In genomic region chrX:118498351-118498750, GRCh38 we compare ENCODE assay signal across 14 cellular contexts. TPM values are rescaled to one million over a fixed set of nuclear protein-coding genes. Genes with fewer than 3 reads are reported as not detected.
DNase-seq lines count a peak whose midpoint lies in the region; ATAC-seq and TF ChIP-seq lines count a peak whose summit lies in the region.
"Had no signal": no experiment of that assay in that cellular context is flagged by ENCODE, and none has a peak within 500 bp of the region (broad histone marks: within the 10 kb centered on the region; RNA-seq: fewer than 3 reads in every experiment).

No MANE protein-coding gene starts in this region.

- H3K27ac ChIP-seq in gastroesophageal sphincter (peak overlapping the region in 3 of 4 donors; percentile 92 to 96 (median 92)), thoracic aorta (peak overlapping the region in 1 of 2 donors; percentile 87)
- H3K27ac ChIP-seq: psoas muscle, upper lobe of left lung, WERI-Rb-1 had no signal

- H3K27ac Mint-ChIP-seq in activated naive CD4-positive, alpha-beta T cell treated with anti-CD3 and anti-CD28 coated beads, Interleukin-2, amount 50 U/mL, for 24 hours = peak overlapping the region; percentile 96
- H3K27ac Mint-ChIP-seq in activated CD8-positive, alpha-beta T cell treated with anti-CD3 and anti-CD28 coated beads for 36 hours = peak overlapping the region; percentile 98

- peaks cover 1% of the 10 kb centered on the region for H3K36me3 Mint-ChIP-seq in activated naive CD4-positive, alpha-beta T cell treated with anti-CD3 and anti-CD28 coated beads, Interleukin-2, amount 50 U/mL, for 24 hours
- peaks cover 15% of the 10 kb centered on the region for H3K36me3 Mint-ChIP-seq in activated CD8-positive, alpha-beta T cell treated with anti-CD3 and anti-CD28 coated beads for 36 hours (ENCODE audit: low read depth)

- TF ChIP-seq CTCF in activated CD8-positive, alpha-beta T cell treated with anti-CD3 and anti-CD28 coated beads for 36 hours (IDR thresholded peaks at IDR 0.05) = no peak
- TF ChIP-seq CTCF in gastroesophageal sphincter (IDR thresholded peaks at IDR 0.05) = no peak
- no peak for TF ChIP-seq CTCF in thoracic aorta (IDR thresholded peaks at IDR 0.05)

- peaks cover 0 to 45% (median 0%) of the 10 kb centered on the region in 3 donors for H3K4me1 ChIP-seq in gastroesophageal sphincter
- peaks cover 0 to 9% of the 10 kb centered on the region in 2 donors for H3K4me1 ChIP-seq in thoracic aorta (ENCODE audit: control insufficient read depth in 1 of 2, low read depth in 2 of 2)
- H3K4me1 ChIP-seq: psoas muscle had no signal

- peaks cover 46% of the 10 kb centered on the region for H3K4me1 Mint-ChIP-seq in activated naive CD4-positive, alpha-beta T cell treated with anti-CD3 and anti-CD28 coated beads, Interleukin-2, amount 50 U/mL, for 24 hours
- peaks cover 41% of the 10 kb centered on the region for H3K4me1 Mint-ChIP-seq in activated CD8-positive, alpha-beta T cell treated with anti-CD3 and anti-CD28 coated beads for 36 hours (ENCODE audit: low read depth)

- H3K4me3 Mint-ChIP-seq in activated naive CD4-positive, alpha-beta T cell treated with anti-CD3 and anti-CD28 coated beads, Interleukin-2, amount 50 U/mL, for 24 hours = peak overlapping the region; percentile 98
- peak overlapping the region; percentile 99 for H3K4me3 Mint-ChIP-seq in activated CD8-positive, alpha-beta T cell treated with anti-CD3 and anti-CD28 coated beads for 36 hours

- H3K27me3 Mint-ChIP-seq in activated naive CD4-positive, alpha-beta T cell treated with anti-CD3 and anti-CD28 coated beads, Interleukin-2, amount 50 U/mL, for 24 hours = no peaks in the 10 kb centered on the region
- no peaks in the 10 kb centered on the region for H3K27me3 Mint-ChIP-seq in activated CD8-positive, alpha-beta T cell treated with anti-CD3 and anti-CD28 coated beads for 36 hours

- no peak for TF ChIP-seq EP300 in gastroesophageal sphincter (IDR thresholded peaks at IDR 0.05)

- H3K9me3 Mint-ChIP-seq in activated naive CD4-positive, alpha-beta T cell treated with anti-CD3 and anti-CD28 coated beads, Interleukin-2, amount 50 U/mL, for 24 hours = no peaks in the 10 kb centered on the region
- no peaks in the 10 kb centered on the region for H3K9me3 Mint-ChIP-seq in activated CD8-positive, alpha-beta T cell treated with anti-CD3 and anti-CD28 coated beads for 36 hours

- H3K9me3 ChIP-seq in gastroesophageal sphincter = no peaks in the 10 kb centered on the region
- no peaks in the 10 kb centered on the region for H3K9me3 ChIP-seq in thoracic aorta
- H3K9me3 ChIP-seq: psoas muscle, upper lobe of left lung had no signal

- H3K36me3 ChIP-seq in gastroesophageal sphincter (no peaks in the 10 kb centered on the region), thoracic aorta (no peaks in the 10 kb centered on the region)
- H3K36me3 ChIP-seq: upper lobe of left lung, WERI-Rb-1 had no signal

- intact Hi-C loops in activated CD8-positive, alpha-beta T cell treated with anti-CD3 and anti-CD28 coated beads for 36 hours (cut with micrococcal nuclease) = loop anchor here (5.0 kb wide), 1 partner anchor 39 kb away; no protein-coding TSS in a partner anchor

- POLR2A ChIA-PET in activated CD8-positive, alpha-beta T cell treated with anti-CD3 and anti-CD28 coated beads for 36 hours (lab: Charles Lee) = interaction anchor here (0.8 kb wide), 1 partner anchor 30 kb away, joined by 4 read pairs; no protein-coding TSS in a partner anchor

- H3K27me3 ChIP-seq in gastroesophageal sphincter = no peaks in the 10 kb centered on the region
- H3K27me3 ChIP-seq in thoracic aorta (replicated peaks; ENCODE audit: insufficient read depth) = no peaks in the 10 kb centered on the region
- H3K27me3 ChIP-seq: upper lobe of left lung had no signal

- no peak overlapping the region for H3K4me3 ChIP-seq in gastroesophageal sphincter
- peak overlapping the region; percentile 85 for H3K4me3 ChIP-seq in thoracic aorta
- H3K4me3 ChIP-seq: psoas muscle had no signal

- CTCF ChIA-PET in activated CD8-positive, alpha-beta T cell treated with anti-CD3 and anti-CD28 coated beads for 36 hours (lab: Charles Lee) = interaction anchor here (0.7 to 1.9 kb wide), 3 partner anchors 19 to 39 kb away, joined by 3 to 5 read pairs (median 3); no protein-coding TSS in a partner anchor

- no peak for DNase-seq in activated naive CD4-positive, alpha-beta T cell treated with Interleukin-2 at 50 U/mL for 16 hours
- DNase-seq in activated CD8-positive, alpha-beta T cell treated with anti-CD3 and anti-CD28 coated beads for 36 hours = no peak
- no peak for DNase-seq in thoracic aorta (ENCODE audit: low spot score)
- DNase-seq in 8988T = no peak
- no peak for DNase-seq in GM03348 (ENCODE audit: low spot score)
- DNase-seq: EL; NCI-H1092; NK-92 treated with Interleukin-12 subunit alpha and Interleukin-12 subunit beta, amount 100 ng/mL, for 24 hours; psoas muscle; upper lobe of left lung; WERI-Rb-1 had no signal

- WGBS in gastroesophageal sphincter (ENCODE audit: low coverage in 1 of 2), 2 donors = 41 to 80% methylated on average over 3 of the region's 3 CpGs

- no peak for TF ChIP-seq POLR2A in gastroesophageal sphincter (IDR thresholded peaks at IDR 0.05)

- no peak for ATAC-seq in activated CD8-positive, alpha-beta T cell treated with anti-CD3 and anti-CD28 coated beads for 36 hours
- ATAC-seq in gastroesophageal sphincter (no peak), thoracic aorta (ENCODE audit: insufficient number of reproducible peaks, low FRiP score, low read depth) (no peak), GM19397 (IDR thresholded peaks at IDR 0.05; ENCODE audit: unreplicated experiment) (no peak)
- ATAC-seq: psoas muscle had no signal

RNA-seq across cellular contexts. Expression of gene DOCK11, which starts 2.7 kb away (rescaled TPM):
- total RNA-seq in activated CD8-positive, alpha-beta T cell treated with anti-CD3 and anti-CD28 coated beads for 36 hours = 10 to 100 TPM; 45.1 to 49.5 TPM
- total RNA-seq in gastroesophageal sphincter (100 to 1,000 TPM in 1 of 4 donors, 10 to 100 TPM in 3; 61.9 to 139 (median 80.1) TPM), thoracic aorta (10 to 100 TPM; 30.6 to 45.8 TPM)
